ENCODE assay signal across 20 cellular contexts in the genomic region with DNA sequence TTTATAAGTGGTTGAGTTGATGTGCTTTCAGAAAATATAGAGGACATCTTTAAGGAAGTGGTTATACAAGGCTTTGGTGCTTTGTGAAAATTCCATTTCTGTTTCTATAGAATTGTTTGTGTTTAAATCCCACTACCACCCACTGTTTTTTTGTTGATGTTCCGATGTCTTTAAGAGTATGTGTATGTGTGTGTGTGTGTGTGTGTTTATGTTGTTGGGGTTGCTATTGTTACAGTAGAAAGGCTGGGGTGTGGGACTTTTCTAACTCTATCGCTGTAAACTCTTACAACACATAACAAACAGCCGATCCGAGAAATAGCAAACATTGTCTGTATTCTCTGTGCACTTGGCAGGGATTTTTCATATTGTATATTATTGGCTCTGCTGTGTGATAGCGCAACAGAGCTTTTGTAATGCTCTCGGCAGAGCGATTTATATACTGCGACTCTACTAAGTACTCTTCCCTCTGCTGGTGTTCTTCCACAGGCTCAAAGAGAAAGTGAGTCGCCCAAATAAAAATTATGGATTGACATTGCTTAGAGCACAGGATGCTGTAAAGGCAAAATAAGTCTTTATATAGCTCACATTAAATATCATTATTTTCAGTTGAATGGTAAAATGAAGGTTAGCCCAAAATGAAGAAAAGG.
DNase-seq lines count a peak whose midpoint lies in the region; TF ChIP-seq lines count a peak whose summit lies in the region.
"Had no signal": no experiment of that assay in that cellular context is flagged by ENCODE, and none has a peak within 500 bp of the region (broad histone marks: within the 10 kb centered on the region; RNA-seq: fewer than 3 reads in every experiment).

No MANE protein-coding gene starts in this region.

- no peak overlapping the region for H3K4me2 ChIP-seq in osteoblast (ENCODE audit: insufficient read depth, low read length)
- H3K4me2 ChIP-seq: SK-N-SH had no signal

- peak; percentile 14 for DNase-seq in ELF-1 (ENCODE audit: low read depth, low spot score)
- peak; percentile 3 for DNase-seq in M059J (ENCODE audit: low read depth)
- DNase-seq in adipocyte (ENCODE audit: low read depth): peak; percentile 4
- DNase-seq in left ventricle myocardium inferior: no peak
- DNase-seq in glomerular visceral epithelial cell (ENCODE audit: extremely low spot score): no peak
- DNase-seq in stimulated activated CD4-positive, alpha-beta T cell treated with anti-CD3 and anti-CD28 coated beads, Interleukin-2, amount 100 ng/mL, for 48 hours: no peak
- no peak for DNase-seq in osteoblast (ENCODE audit: insufficient read length, low spot score, missing footprints)
- DNase-seq: AML-193, COR-L47, EL, KG1, NCI-H1048, NCI-H1436 treated with DMSO at 0.1 percent for 48 hours, NCI-H2029 treated with DMSO at 0.1 percent for 48 hours, NCI-H2171 treated with DMSO at 0.1 percent for 48 hours, NCI-H524, SHP77, SK-N-SH had no signal

- no peaks in the 10 kb centered on the region for H4K20me1 ChIP-seq in osteoblast (ENCODE audit: insufficient read depth, low read length)

- intact Hi-C loops in left ventricle myocardium inferior (cut with micrococcal nuclease): no loop called here

- H3K9me3 ChIP-seq in adipocyte (ENCODE audit: control insufficient read depth, low read length) (no peaks in the 10 kb centered on the region), iPS-18a (ENCODE audit: control insufficient read depth, low read depth, low read length) (no peaks in the 10 kb centered on the region), left ventricle myocardium inferior (replicated peaks) (no peaks in the 10 kb centered on the region), osteoblast (ENCODE audit: low read depth, low read length) (no peaks in the 10 kb centered on the region)
- H3K9me3 ChIP-seq: HAP-1, SK-N-SH had no signal

- H3K9ac ChIP-seq in adipocyte (ENCODE audit: low read length) (no peak overlapping the region), iPS-18a (ENCODE audit: low read length) (peak overlapping the region; percentile 32)
- H3K9ac ChIP-seq: SK-N-SH had no signal

- H3K4me1 ChIP-seq in adipocyte (ENCODE audit: control insufficient read depth, insufficient read depth, low read length) (no peaks in the 10 kb centered on the region), iPS-18a (ENCODE audit: control insufficient read depth, low read depth, low read length) (peaks cover 11% of the 10 kb centered on the region), left ventricle myocardium inferior (no peaks in the 10 kb centered on the region), osteoblast (ENCODE audit: insufficient read depth, low read length) (no peaks in the 10 kb centered on the region)
- H3K4me1 ChIP-seq: HAP-1 had no signal

- H2AFZ ChIP-seq in osteoblast (ENCODE audit: low read length): no peak overlapping the region

- TF ChIP-seq CTCF in left ventricle myocardium inferior (IDR thresholded peaks at IDR 0.05; ENCODE audit: borderline replicate concordance): no peak
- no peak for TF ChIP-seq CTCF in osteoblast (IDR thresholded peaks at IDR 0.05; ENCODE audit: extremely low read depth, low read depth, low read length)

- H3K27ac ChIP-seq in iPS-18a (ENCODE audit: low read length): peak overlapping the region; percentile 75
- no peak overlapping the region for H3K27ac ChIP-seq in left ventricle myocardium inferior (replicated peaks)
- H3K27ac ChIP-seq in osteoblast (ENCODE audit: low read depth, low read length): no peak overlapping the region

- H3K4me3 ChIP-seq in adipocyte (ENCODE audit: low read length): no peak overlapping the region
- no peak overlapping the region for H3K4me3 ChIP-seq in iPS-18a (ENCODE audit: low read length)
- H3K4me3 ChIP-seq in left ventricle myocardium inferior: no peak overlapping the region
- H3K4me3 ChIP-seq in osteoblast (ENCODE audit: insufficient read depth, low read length): no peak overlapping the region
- H3K4me3 ChIP-seq: HAP-1 had no signal

- no peaks in the 10 kb centered on the region for H3K27me3 ChIP-seq in adipocyte (replicated peaks; ENCODE audit: control insufficient read depth, insufficient read depth, low read length)
- H3K27me3 ChIP-seq in iPS-18a (ENCODE audit: control insufficient read depth, insufficient read depth, low read length): no peaks in the 10 kb centered on the region
- no peaks in the 10 kb centered on the region for H3K27me3 ChIP-seq in left ventricle myocardium inferior (ENCODE audit: low read depth)
- no peaks in the 10 kb centered on the region for H3K27me3 ChIP-seq in osteoblast (ENCODE audit: insufficient read depth, low read length)

- H3K79me2 ChIP-seq in osteoblast (ENCODE audit: insufficient read depth, low read length): no peaks in the 10 kb centered on the region

- H3K36me3 ChIP-seq in adipocyte (ENCODE audit: control insufficient read depth, insufficient read depth, low read length, severe bottlenecking): no peaks in the 10 kb centered on the region
- no peaks in the 10 kb centered on the region for H3K36me3 ChIP-seq in iPS-18a (ENCODE audit: control insufficient read depth, low read depth, low read length)
- H3K36me3 ChIP-seq in left ventricle myocardium inferior: no peaks in the 10 kb centered on the region
- H3K36me3 ChIP-seq in osteoblast (ENCODE audit: insufficient read depth, low read length): no peaks in the 10 kb centered on the region
- H3K36me3 ChIP-seq: HAP-1 had no signal

Comparison
In these comparisons a context has a peak if more than half of its experiments do, and no peak if none do; other contexts are left out.
1. DNase-seq: peak in ELF-1 (single experiment), M059J (single experiment) and adipocyte (single experiment); none in left ventricle myocardium inferior (single experiment), glomerular visceral epithelial cell (single experiment), stimulated activated CD4-positive, alpha-beta T cell treated with anti-CD3 and anti-CD28 coated beads, Interleukin-2, amount 100 ng/mL, for 48 hours (0 of 2) and osteoblast (single experiment).